ENCODE assay signal across 23 cellular contexts in genomic region chr11:76119032-76119431, GRCh38.
DNase-seq lines count a peak whose midpoint lies in the region; ATAC-seq, FAIRE-seq and TF ChIP-seq lines count a peak whose summit lies in the region.
"Had no signal": no experiment of that assay in that cellular context is flagged by ENCODE, and none has a peak within 500 bp of the region (broad histone marks: within the 10 kb centered on the region; RNA-seq: fewer than 3 reads in every experiment).

No MANE protein-coding gene starts in this region.

- CTCF ChIA-PET in A549 (lab: Yijun Ruan, JAX) = interaction anchor here (0.8 to 1.6 kb wide), 8 partner anchors 12 to 251 kb away, joined by 3 to 10 read pairs (median 3); no protein-coding TSS in a partner anchor
- CTCF ChIA-PET in PC-9 (lab: Charles Lee) = no interaction called here

- H2AFZ ChIP-seq in PC-9 = no peak overlapping the region

- in situ Hi-C loops in HAP-1 (cut with MboI; ENCODE audit: low sequenced_read_pairs) = no loop called here

- TF ChIP-seq RAD21 in A549 (conservative IDR thresholded peaks at IDR 0.05 in 1 of 2, IDR thresholded peaks at IDR 0.05 in 1 of 2) = peak; percentile 9 to 26; a peak in 2 of 5 replicates

- POLR2A ChIA-PET in A549 (lab: Yijun Ruan, JAX) (no interaction called here), PC-9 (lab: Charles Lee; ENCODE audit: unreplicated experiment) (no interaction called here)

- ATAC-seq in A549 (peak in 1 of 2 experiments; percentile 42; a peak in 1 of 6 replicates), HG02840 (IDR thresholded peaks at IDR 0.05; ENCODE audit: low FRiP score, unreplicated experiment) (no peak)
- ATAC-seq: effector memory CD8-positive, alpha-beta T cell had no signal

- no peak overlapping the region for H3K4me2 ChIP-seq in A549
- no peak overlapping the region for H3K4me2 ChIP-seq in PC-9

- intact Hi-C loops in PC-9 (cut with micrococcal nuclease; ENCODE audit: unreplicated experiment) = no loop called here

- TF ChIP-seq POLR2A in A549 (IDR thresholded peaks at IDR 0.05; ENCODE audit: low read length) = no peak

- TF ChIP-seq EP300 in A549 (IDR thresholded peaks at IDR 0.05) = no peak

- H3K27me3 ChIP-seq in neutrophil (no peaks in the 10 kb centered on the region), HAP-1 (ENCODE audit: low read depth) (no peaks in the 10 kb centered on the region), PC-9 (ENCODE audit: insufficient read depth, low read depth) (no peaks in the 10 kb centered on the region)
- H3K27me3 ChIP-seq: ovary had no signal

- DNase-seq in A549 (ENCODE audit: low read depth in 1 of 2, low spot score in 1 of 2) = no peak
- DNase-seq in GM19239 (ENCODE audit: insufficient read length, low spot score) = no peak
- peak; percentile 1 to 14 for DNase-seq in dermis microvascular lymphatic vessel endothelial cell (ENCODE audit: low read depth in 2 of 2)
- no peak for DNase-seq in HAP-1 (ENCODE audit: low spot score in 2 of 2)
- no peak for DNase-seq in PC-9
- DNase-seq in islet precursor cell = no peak
- DNase-seq: activated T-cell treated with anti-CD3 and anti-CD28 coated beads for 4 hours; amygdala; CD8-positive, alpha-beta memory T cell; DMS79; effector memory CD8-positive, alpha-beta T cell; head of caudate nucleus; KG1; naive B cell; NCI-H1092; NCI-H2081; NCI-H446 treated with DMSO at 0.1 percent for 48 hours; ovary; SHP77; stimulated activated CD4-positive, alpha-beta T cell treated with anti-CD3 and anti-CD28 coated beads, Interleukin-4, amount 100 ng/mL, for 4 hours; WERI-Rb-1 had no signal

- H3K9me2 ChIP-seq in PC-9 (ENCODE audit: insufficient read depth) = no peaks in the 10 kb centered on the region

- no peaks in the 10 kb centered on the region for H3K79me2 ChIP-seq in PC-9 (ENCODE audit: low read depth)

- no peak for TF ChIP-seq CTCF in A549 (IDR thresholded peaks at IDR 0.05)
- TF ChIP-seq CTCF in neutrophil (IDR thresholded peaks at IDR 0.05) = no peak
- TF ChIP-seq CTCF in PC-9 (conservative IDR thresholded peaks at IDR 0.05) = no peak

- no peak overlapping the region for H3K4me3 ChIP-seq in A549
- no peak overlapping the region for H3K4me3 ChIP-seq in neutrophil (ENCODE audit: low read depth in 1 of 2, low read length in 1 of 2)
- no peak overlapping the region for H3K4me3 ChIP-seq in HAP-1
- no peak overlapping the region for H3K4me3 ChIP-seq in PC-9
- H3K4me3 ChIP-seq: ovary had no signal

- 75% methylated on average over 2 of the region's 2 CpGs for WGBS in A549 (ENCODE audit: missing lambda C conversion rate)

- no peaks in the 10 kb centered on the region for H3F3A ChIP-seq in PC-9 (ENCODE audit: insufficient read depth, low read depth)

- H4K20me1 ChIP-seq in PC-9 (ENCODE audit: insufficient read depth) = no peaks in the 10 kb centered on the region

- H3K9me3 ChIP-seq in A549 = no peaks in the 10 kb centered on the region
- H3K9me3 ChIP-seq in neutrophil = no peaks in the 10 kb centered on the region
- H3K9me3 ChIP-seq in HAP-1 = no peaks in the 10 kb centered on the region
- H3K9me3 ChIP-seq in PC-9 (ENCODE audit: insufficient read depth, low read depth) = no peaks in the 10 kb centered on the region
- H3K9me3 ChIP-seq: ovary had no signal

- H3K4me1 ChIP-seq in A549 (no peaks in the 10 kb centered on the region), neutrophil (ENCODE audit: control insufficient read depth in 1 of 2, insufficient read depth in 1 of 2, low read depth in 1 of 2, low read length in 1 of 2) (peaks cover 9 to 14% of the 10 kb centered on the region in 2 experiments), HAP-1 (peaks cover 23% of the 10 kb centered on the region), PC-9 (replicated peaks; ENCODE audit: insufficient read depth) (no peaks in the 10 kb centered on the region)

- FAIRE-seq in A549 (lab: Jason Lieb, UNC) = no peak
- FAIRE-seq in GM19239 (lab: Jason Lieb, UNC) = peak; percentile 47

- H3K27ac ChIP-seq in A549 = no peak overlapping the region
- H3K27ac ChIP-seq in neutrophil = peak overlapping the region; percentile 44
- H3K27ac ChIP-seq in PC-9 = no peak overlapping the region
- H3K27ac ChIP-seq: ovary, WERI-Rb-1 had no signal

- peaks cover 17% of the 10 kb centered on the region for H3K36me3 ChIP-seq in neutrophil
- no peaks in the 10 kb centered on the region for H3K36me3 ChIP-seq in HAP-1 (replicated peaks)
- no peaks in the 10 kb centered on the region for H3K36me3 ChIP-seq in PC-9 (ENCODE audit: low read depth)
- H3K36me3 ChIP-seq: ovary, WERI-Rb-1 had no signal

- no TSS peak for BruUV-seq in PC-9 (replicated peaks; lab: Mats Ljungman, UMichigan)

TF ChIP-seq in A549, 52 proteins besides CTCF, POLR2A, EP300 and RAD21:
- TF ChIP-seq USF2 (IDR thresholded peaks at IDR 0.05) (no peak), JUN (IDR thresholded peaks at IDR 0.05) (no peak), KDM1A (IDR thresholded peaks at IDR 0.05; ENCODE audit: low read depth) (no peak), RNF2 (IDR thresholded peaks at IDR 0.05; ENCODE audit: borderline replicate concordance, low read depth) (no peak), CHD4 (IDR thresholded peaks at IDR 0.05; ENCODE audit: borderline replicate concordance) (no peak), CBX8 (IDR thresholded peaks at IDR 0.05) (no peak), ZSCAN20 (CRISPR knock-in tag; IDR thresholded peaks at IDR 0.05) (no peak), ZNF302 (CRISPR knock-in tag; IDR thresholded peaks at IDR 0.05) (no peak), EHF (CRISPR knock-in tag; IDR thresholded peaks at IDR 0.05) (no peak), KDM5A (IDR thresholded peaks at IDR 0.05) (no peak)

Comparison
In these comparisons a context has a peak if more than half of its experiments do, and no peak if none do; other contexts are left out.
1. DNase-seq: peak in dermis microvascular lymphatic vessel endothelial cell (2 of 2); none in A549 (0 of 2), GM19239 (single experiment), HAP-1 (0 of 2), PC-9 (0 of 2) and islet precursor cell (single experiment).